In genomic region chr2:227856697-227857096, GRCh38 we compare ENCODE assay signal across 30 cellular contexts. TPM values are rescaled to one million over a fixed set of nuclear protein-coding genes. Genes with fewer than 3 reads are reported as not detected.
"Had no signal": no experiment of that assay in that cellular context is flagged by ENCODE, and none has a peak within 500 bp of the region (broad histone marks: within the 10 kb centered on the region; RNA-seq: fewer than 3 reads in every experiment).

No MANE protein-coding gene starts in this region.

- H3K36me3 Mint-ChIP-seq: activated CD4-positive, alpha-beta memory T cell treated with anti-CD3 and anti-CD28 coated beads for 36 hours; activated naive CD8-positive, alpha-beta T cell had no signal

- H3K27me3 Mint-ChIP-seq: activated CD4-positive, alpha-beta memory T cell treated with anti-CD3 and anti-CD28 coated beads for 36 hours; activated CD4-positive, alpha-beta T cell treated with anti-CD3 and anti-CD28 coated beads, Interleukin-2, amount 10 ng/mL, durations not matched to agents 7 days and 5 days had no signal

- H3K9me3 ChIP-seq: Peyer's patch, SJSA1 had no signal

- H3K4me3 Mint-ChIP-seq: activated CD4-positive, alpha-beta memory T cell treated with anti-CD3 and anti-CD28 coated beads for 36 hours; activated CD4-positive, alpha-beta T cell treated with anti-CD3 and anti-CD28 coated beads, Interleukin-2, amount 10 ng/mL, durations not matched to agents 7 days and 5 days; activated naive CD4-positive, alpha-beta T cell treated with anti-CD3 and anti-CD28 coated beads for 36 hours; activated naive CD8-positive, alpha-beta T cell; activated T-cell treated with anti-CD3 and anti-CD28 coated beads, Interleukin-2, amount 50 U/mL, for 4 hours had no signal

- H3K4me1 Mint-ChIP-seq: activated CD4-positive, alpha-beta T cell treated with anti-CD3 and anti-CD28 coated beads, Interleukin-2, amount 10 ng/mL, durations not matched to agents 7 days and 5 days had no signal

- H3K27ac Mint-ChIP-seq: activated CD4-positive, alpha-beta memory T cell treated with anti-CD3 and anti-CD28 coated beads for 36 hours; activated CD4-positive, alpha-beta T cell treated with anti-CD3 and anti-CD28 coated beads, Interleukin-2, amount 10 ng/mL, durations not matched to agents 7 days and 5 days; activated naive CD4-positive, alpha-beta T cell treated with anti-CD3 and anti-CD28 coated beads for 36 hours; activated naive CD8-positive, alpha-beta T cell had no signal

- ATAC-seq: activated T-cell treated with anti-CD3 and anti-CD28 coated beads, Interleukin-2, amount 50 U/mL, for 4 hours; SK-N-SH treated with all-trans-retinoic acid at 6 μM for 48 hours had no signal

- H3K27me3 ChIP-seq: Peyer's patch, SJSA1 had no signal

- H3K4me3 ChIP-seq: Peyer's patch, SJSA1 had no signal

- H3K27ac ChIP-seq: Peyer's patch, RWPE1, SJSA1, VCaP had no signal

- H3K36me3 ChIP-seq: Peyer's patch, SJSA1 had no signal

- DNase-seq: activated CD4-positive, alpha-beta memory T cell treated with anti-CD3 and anti-CD28 coated beads for 36 hours; activated CD4-positive, alpha-beta T cell treated with anti-CD3 and anti-CD28 coated beads, Interleukin-2, amount 10 ng/mL, durations not matched to agents 7 days and 5 days; activated CD4-positive, CD25-positive, alpha-beta regulatory T cell; activated CD8-positive, alpha-beta memory T cell treated with anti-CD3 and anti-CD28 coated beads for 24 hours; activated gamma-delta T cell; activated naive CD4-positive, alpha-beta T cell treated with anti-CD3 and anti-CD28 coated beads for 36 hours; activated T-cell treated with anti-CD3 and anti-CD28 coated beads, Interleukin-2, amount 50 U/mL, for 4 hours; amygdala; cerebellar nuclear complex; KG1; NCI-H1092; NCI-H1417; NCI-H1694; NCI-H2029; NCI-H2107; NCI-H2171 treated with DMSO at 0.1 percent for 48 hours; NCI-H226; NCI-H510A; NCI-H526 treated with DMSO at 0.1 percent for 48 hours; NK-92 treated with Interleukin-12 subunit alpha and Interleukin-12 subunit beta, amount 100 ng/mL, for 24 hours; OCI-M1; Peyer's patch; Right ventricle myocardium superior; T-helper 2 cell had no signal

- H3K4me1 ChIP-seq: Peyer's patch had no signal

RNA-seq across cellular contexts. Expression of gene DAW1, which starts 14.7 kb away (rescaled TPM):
- total RNA-seq: activated CD4-positive, alpha-beta memory T cell treated with anti-CD3 and anti-CD28 coated beads for 36 hours; activated CD4-positive, alpha-beta T cell treated with anti-CD3 and anti-CD28 coated beads, Interleukin-2, amount 10 ng/mL, durations not matched to agents 7 days and 5 days; activated naive CD4-positive, alpha-beta T cell treated with anti-CD3 and anti-CD28 coated beads for 36 hours; activated T-cell treated with anti-CD3 and anti-CD28 coated beads, Interleukin-2, amount 50 U/mL, for 4 hours; cardiac septum; Peyer's patch had no signal

RNA-seq across cellular contexts. Expression of gene CCL20, which starts 43.1 kb away (rescaled TPM):
- total RNA-seq: cardiac septum, Right ventricle myocardium superior, SJSA1 had no signal
